Comparison of ENCODE assay signal across 24 cellular contexts in genomic region chr4:120085705-120086104, GRCh38. TPM values are rescaled to one million over a fixed set of nuclear protein-coding genes. Genes with fewer than 3 reads are reported as not detected.
A peak's percentile ranks its signal among the peaks of the same experiment; 100 is the strongest.
DNase-seq lines count a peak whose midpoint lies in the region; ATAC-seq and TF ChIP-seq lines count a peak whose summit lies in the region.
"Had no signal": no experiment of that assay in that cellular context is flagged by ENCODE, and none has a peak within 500 bp of the region (broad histone marks: within the 10 kb centered on the region; RNA-seq: fewer than 3 reads in every experiment).

No MANE protein-coding gene starts in this region.

- H3K9ac ChIP-seq in fibroblast of lung (ENCODE audit: insufficient read depth, low read length) = no peak overlapping the region
- H3K9ac ChIP-seq: KMS-11 had no signal

- intact Hi-C loops in left colon (cut with DNase I, micrococcal nuclease) = no loop called here

- H3K9me3 ChIP-seq in fibroblast of lung (ENCODE audit: control insufficient read depth, insufficient read depth, low read depth, low read length) = no peaks in the 10 kb centered on the region
- H3K9me3 ChIP-seq: prostate gland had no signal

- ATAC-seq in GM19351 (IDR thresholded peaks at IDR 0.05; ENCODE audit: unreplicated experiment) (peak; percentile 79), left colon (no peak), omental fat pad (ENCODE audit: low FRiP score) (no peak)
- ATAC-seq: left ventricle myocardium superior, mucosa of descending colon, T-cell had no signal

- no peak overlapping the region for H3K4me2 ChIP-seq in fibroblast of lung (ENCODE audit: extremely low read depth, insufficient read depth, low read length)
- H3K4me2 ChIP-seq: KMS-11 had no signal

- no peak overlapping the region for H3K27ac ChIP-seq in fibroblast of lung (ENCODE audit: insufficient read depth, low read length)
- H3K27ac ChIP-seq: KMS-11, prostate gland, skin epidermis had no signal

- no peaks in the 10 kb centered on the region for H4K20me1 ChIP-seq in fibroblast of lung (ENCODE audit: control insufficient read depth, extremely low read depth, insufficient read depth, low read length)

- TF ChIP-seq CTCF in fibroblast of lung (conservative IDR thresholded peaks at IDR 0.05 in 1 of 2, IDR thresholded peaks at IDR 0.05 in 1 of 2; ENCODE audit: low read depth in 1 of 2, low read length in 2 of 2) = no peak
- no peak for TF ChIP-seq CTCF in omental fat pad (IDR thresholded peaks at IDR 0.05)

- peak; percentile 3 for DNase-seq in CD1c-positive myeloid dendritic cell (ENCODE audit: extremely low spot score)
- DNase-seq in MV-4-11 (lab: John Stamatoyannopoulos, UW) = peak; percentile 7
- DNase-seq in fibroblast of lung (ENCODE audit: low read depth in 2 of 2) = peak; percentile 10 to 51
- no peak for DNase-seq in left colon
- DNase-seq in omental fat pad (ENCODE audit: low spot score) = no peak
- DNase-seq in NCI-H2196 (lab: John Stamatoyannopoulos, UW; ENCODE audit: unreplicated experiment) = no peak
- no peak for DNase-seq in LoVo (ENCODE audit: low spot score)
- DNase-seq: activated CD4-positive, alpha-beta T cell treated with anti-CD3 and anti-CD28 coated beads, Interleukin-2, amount 50 U/mL, for 1 hour; activated gamma-delta T cell treated with Interleukin-2 at 50 U/mL for 16 hours; CD8-positive, alpha-beta memory T cell; DND-41; erythroblast; head of caudate nucleus; left ventricle myocardium superior; mucosa of descending colon; NCI-H1092; NCI-H526 treated with DMSO at 0.1 percent for 48 hours; SHP77; stimulated activated CD4-positive, alpha-beta T cell treated with anti-CD3 and anti-CD28 coated beads, Interleukin-4, amount 100 ng/mL, for 24 hours; T-cell had no signal

- H3K36me3 ChIP-seq in fibroblast of lung (ENCODE audit: control insufficient read depth, insufficient read depth, low read length) = no peaks in the 10 kb centered on the region
- H3K36me3 ChIP-seq: prostate gland had no signal

- H3K79me2 ChIP-seq in fibroblast of lung (ENCODE audit: control insufficient read depth, insufficient read depth, low read length) = no peaks in the 10 kb centered on the region

- no peak overlapping the region for H2AFZ ChIP-seq in fibroblast of lung (ENCODE audit: low read length)

- no peak overlapping the region for H3K4me3 ChIP-seq in fibroblast of lung (replicated peaks in 1 of 4; ENCODE audit: control extremely low read depth in 1 of 4, insufficient read depth in 1 of 4, low read depth in 3 of 4, low read length in 4 of 4)
- H3K4me3 ChIP-seq: mucosa of descending colon, prostate gland, skin epidermis had no signal

- no peaks in the 10 kb centered on the region for H3K27me3 ChIP-seq in fibroblast of lung (ENCODE audit: control insufficient read depth, insufficient read depth, low read length)

- no peaks in the 10 kb centered on the region for H3K4me1 ChIP-seq in fibroblast of lung (ENCODE audit: control insufficient read depth, extremely low read depth, insufficient read depth, low read length)
- H3K4me1 ChIP-seq: prostate gland had no signal

RNA-seq across cellular contexts. Expression of gene MAD2L1, which starts 19.1 kb away (rescaled TPM):
- total RNA-seq in fibroblast of lung (2.1 and 10.6 TPM in 2 replicates), left colon (1 to 10 TPM; 5.3 to 8.8 TPM), omental fat pad (1 to 10 TPM in 2 of 4 donors, under 1 TPM in 2; 0.31 to 2.0 (median 1.2) TPM)
- polyA plus RNA-seq in fibroblast of lung = 12.8 and 38.4 TPM in 2 replicates
- 16.7 and 44.3 TPM in 2 replicates for polyA plus RNA-seq in fibroblast of lung (2012)
- polyA minus RNA-seq in fibroblast of lung (ENCODE audit: low replicate concordance) = 2.8 and 23.0 TPM in 2 replicates

Comparison
In these comparisons a context has a peak if more than half of its experiments do, and no peak if none do; other contexts are left out.
1. DNase-seq: peak in CD1c-positive myeloid dendritic cell (single experiment), MV-4-11 (single experiment) and fibroblast of lung (2 of 2); none in left colon (0 of 2), omental fat pad (single experiment), NCI-H2196 (single experiment) and LoVo (single experiment).